In genomic region chr21:42307106-42307505, GRCh38 we compare ENCODE assay signal across 21 cellular contexts. TPM values are rescaled to one million over a fixed set of nuclear protein-coding genes. Genes with fewer than 3 reads are reported as not detected.
"Had no signal": no experiment of that assay in that cellular context is flagged by ENCODE, and none has a peak within 500 bp of the region (broad histone marks: within the 10 kb centered on the region; RNA-seq: fewer than 3 reads in every experiment).

No MANE protein-coding gene starts in this region.

- H3K4me3 ChIP-seq: colonic mucosa, esophagus squamous epithelium, suprapubic skin had no signal

- H3K27ac ChIP-seq: colonic mucosa, esophagus squamous epithelium, suprapubic skin had no signal

- H3K9me3 ChIP-seq: colonic mucosa, esophagus squamous epithelium, suprapubic skin had no signal

- H3K27ac Mint-ChIP-seq: activated CD4-positive, alpha-beta memory T cell treated with anti-CD3 and anti-CD28 coated beads for 36 hours; activated naive CD8-positive, alpha-beta T cell; memory B cell had no signal

- H3K27me3 Mint-ChIP-seq: activated naive CD8-positive, alpha-beta T cell; naive thymus-derived CD8-positive, alpha-beta T cell had no signal

- H3K36me3 Mint-ChIP-seq: activated CD4-positive, alpha-beta memory T cell treated with anti-CD3 and anti-CD28 coated beads for 36 hours; activated naive CD8-positive, alpha-beta T cell; memory B cell; naive thymus-derived CD8-positive, alpha-beta T cell had no signal

- H3K4me3 Mint-ChIP-seq: activated CD4-positive, alpha-beta memory T cell treated with anti-CD3 and anti-CD28 coated beads for 36 hours; activated naive CD8-positive, alpha-beta T cell; activated T-cell treated with anti-CD3 and anti-CD28 coated beads, Interleukin-2, amount 50 U/mL, for 4 hours; memory B cell had no signal

- H3K4me1 Mint-ChIP-seq: memory B cell had no signal

- H3K4me1 ChIP-seq: colonic mucosa had no signal

- H3K9me3 Mint-ChIP-seq: activated CD4-positive, alpha-beta memory T cell treated with anti-CD3 and anti-CD28 coated beads for 36 hours; activated T-cell treated with anti-CD3 and anti-CD28 coated beads, Interleukin-2, amount 50 U/mL, for 4 hours; memory B cell; naive thymus-derived CD8-positive, alpha-beta T cell had no signal

- DNase-seq: activated CD4-positive, alpha-beta memory T cell treated with anti-CD3 and anti-CD28 coated beads for 36 hours; activated gamma-delta T cell; activated T-cell treated with anti-CD3 and anti-CD28 coated beads, Interleukin-2, amount 50 U/mL, for 4 hours; amniotic stem cell; central memory CD4-positive, alpha-beta T cell; colonic mucosa; esophagus squamous epithelium; kidney glomerular epithelial cell; left ventricle myocardium superior; naive thymus-derived CD8-positive, alpha-beta T cell; nucleus accumbens; stimulated activated CD4-positive, alpha-beta T cell treated with anti-CD3 and anti-CD28 coated beads, Interleukin-4, amount 100 ng/mL, for 24 hours; stimulated activated naive CD4-positive, alpha-beta T cell treated with Interleukin-2 at 50 U/mL for 16 hours; T-helper 9 cell; trophoblast cell had no signal

- ATAC-seq: activated T-cell treated with anti-CD3 and anti-CD28 coated beads, Interleukin-2, amount 50 U/mL, for 4 hours; left ventricle myocardium superior; naive thymus-derived CD8-positive, alpha-beta T cell had no signal

- H3K36me3 ChIP-seq: colonic mucosa, esophagus squamous epithelium, suprapubic skin had no signal

RNA-seq across cellular contexts. Expression of gene TFF3, which starts 8.1 kb away (rescaled TPM):
- total RNA-seq: activated CD4-positive, alpha-beta memory T cell treated with anti-CD3 and anti-CD28 coated beads for 36 hours; fibroblast of villous mesenchyme; naive thymus-derived CD8-positive, alpha-beta T cell had no signal

RNA-seq across cellular contexts. Expression of gene TFF2, which starts 43.7 kb away (rescaled TPM):
- total RNA-seq: activated CD4-positive, alpha-beta memory T cell treated with anti-CD3 and anti-CD28 coated beads for 36 hours; activated T-cell treated with anti-CD3 and anti-CD28 coated beads, Interleukin-2, amount 50 U/mL, for 4 hours; fibroblast of villous mesenchyme; left ventricle myocardium superior; naive thymus-derived CD8-positive, alpha-beta T cell; posterior vena cava; skeletal muscle tissue; suprapubic skin had no signal

RNA-seq across cellular contexts. Expression of gene TFF1, which starts 59.2 kb away (rescaled TPM):
- total RNA-seq: activated CD4-positive, alpha-beta memory T cell treated with anti-CD3 and anti-CD28 coated beads for 36 hours; esophagus squamous epithelium; fibroblast of villous mesenchyme; left ventricle myocardium superior; naive thymus-derived CD8-positive, alpha-beta T cell; posterior vena cava; skeletal muscle tissue; suprapubic skin had no signal
